ENCODE assay signal across 22 cellular contexts in genomic region chr6:132236281-132236680, GRCh38.
"Had no signal": no experiment of that assay in that cellular context is flagged by ENCODE, and none has a peak within 500 bp of the region (broad histone marks: within the 10 kb centered on the region; RNA-seq: fewer than 3 reads in every experiment).

No MANE protein-coding gene starts in this region.

- H3K4me3 ChIP-seq: lung, psoas muscle, skin epidermis, stomach, vagina had no signal

- H3K9me3 ChIP-seq: psoas muscle, stomach, vagina had no signal

- H3K27ac ChIP-seq: psoas muscle, skin epidermis, stomach, vagina had no signal

- H3K4me1 ChIP-seq: psoas muscle, stomach had no signal

- FAIRE-seq: colon, endometrium, keratinocyte had no signal

- H3K4me1 Mint-ChIP-seq: activated CD4-positive, alpha-beta T cell treated with anti-CD3 and anti-CD28 coated beads for 36 hours; activated CD8-positive, alpha-beta memory T cell treated with anti-CD3 and anti-CD28 coated beads, Interleukin-2, amount 10 ng/mL, durations not matched to agents 7 days and 5 days had no signal

- H3K27ac Mint-ChIP-seq: activated CD4-positive, alpha-beta memory T cell treated with anti-CD3 and anti-CD28 coated beads for 36 hours; activated CD4-positive, alpha-beta T cell treated with anti-CD3 and anti-CD28 coated beads for 36 hours; activated CD8-positive, alpha-beta memory T cell treated with anti-CD3 and anti-CD28 coated beads, Interleukin-2, amount 10 ng/mL, durations not matched to agents 7 days and 5 days; activated naive CD8-positive, alpha-beta T cell; mesothelial cell of epicardium; natural killer cell treated with Interleukin-12 subunit alpha and Interleukin-12 subunit beta and Interleukin-15 and Interleukin-18, amount 100 ng/mL, for 72 hours had no signal

- DNase-seq: activated CD4-positive, alpha-beta memory T cell treated with anti-CD3 and anti-CD28 coated beads for 36 hours; activated CD4-positive, alpha-beta T cell treated with anti-CD3 and anti-CD28 coated beads for 36 hours; activated CD8-positive, alpha-beta memory T cell treated with anti-CD3 and anti-CD28 coated beads, Interleukin-2, amount 10 ng/mL, durations not matched to agents 7 days and 5 days; erythroblast; foreskin melanocyte; glutamatergic neuron; hippocampal formation; occipital lobe; psoas muscle; right cardiac atrium; stimulated activated CD4-positive, alpha-beta T cell treated with anti-CD3 and anti-CD28 coated beads, Interleukin-4, amount 100 ng/mL, for 1 hour; stomach; trophoblast cell had no signal

- H3K36me3 Mint-ChIP-seq: activated CD4-positive, alpha-beta memory T cell treated with anti-CD3 and anti-CD28 coated beads for 36 hours; activated CD8-positive, alpha-beta memory T cell treated with anti-CD3 and anti-CD28 coated beads, Interleukin-2, amount 10 ng/mL, durations not matched to agents 7 days and 5 days; activated naive CD8-positive, alpha-beta T cell; mesothelial cell of epicardium; natural killer cell treated with Interleukin-12 subunit alpha and Interleukin-12 subunit beta and Interleukin-15 and Interleukin-18, amount 100 ng/mL, for 72 hours had no signal

- H3K4me3 Mint-ChIP-seq: activated CD4-positive, alpha-beta memory T cell treated with anti-CD3 and anti-CD28 coated beads for 36 hours; activated CD4-positive, alpha-beta T cell treated with anti-CD3 and anti-CD28 coated beads for 36 hours; activated CD8-positive, alpha-beta memory T cell treated with anti-CD3 and anti-CD28 coated beads, Interleukin-2, amount 10 ng/mL, durations not matched to agents 7 days and 5 days; activated naive CD8-positive, alpha-beta T cell; mesothelial cell of epicardium; natural killer cell treated with Interleukin-12 subunit alpha and Interleukin-12 subunit beta and Interleukin-15 and Interleukin-18, amount 100 ng/mL, for 72 hours had no signal

- H3K9me3 Mint-ChIP-seq: activated CD4-positive, alpha-beta memory T cell treated with anti-CD3 and anti-CD28 coated beads for 36 hours; mesothelial cell of epicardium; natural killer cell treated with Interleukin-12 subunit alpha and Interleukin-12 subunit beta and Interleukin-15 and Interleukin-18, amount 100 ng/mL, for 72 hours had no signal

- H3K36me3 ChIP-seq: stomach, vagina had no signal

- H3K27me3 ChIP-seq: stomach, vagina had no signal
